32 cellular contexts compared by ENCODE assay signal in genomic region chr16:82041542-82041941, GRCh38. TPM values are rescaled to one million over a fixed set of nuclear protein-coding genes. Genes with fewer than 3 reads are reported as not detected.
"Had no signal": no experiment of that assay in that cellular context is flagged by ENCODE, and none has a peak within 500 bp of the region (broad histone marks: within the 10 kb centered on the region; RNA-seq: fewer than 3 reads in every experiment).

No MANE protein-coding gene starts in this region.

- H3K27me3 ChIP-seq: ascending aorta, esophagus muscularis mucosa, foreskin keratinocyte, gastrocnemius medialis had no signal

- DNase-seq: activated CD4-positive, alpha-beta memory T cell treated with anti-CD3 and anti-CD28 coated beads, Interleukin-2, amount 10 ng/mL, durations not matched to agents 7 days and 5 days; activated CD4-positive, alpha-beta T cell treated with anti-CD3 and anti-CD28 coated beads for 36 hours; activated CD4-positive, alpha-beta T cell treated with anti-CD3 and anti-CD28 coated beads, Interleukin-2, amount 10 ng/mL, durations not matched to agents 24 days and 14 days; activated CD4-positive, alpha-beta T cell treated with anti-CD3 and anti-CD28 coated beads, Interleukin-2, amount 50 U/mL, for 4 hours; activated CD4-positive, CD25-positive, alpha-beta regulatory T cell; activated CD4-positive, CD25-positive, alpha-beta regulatory T cell treated with anti-CD3 and anti-CD28 coated beads, Interleukin-2, amount 50 U/mL, for 72 hours; activated CD8-positive, alpha-beta memory T cell treated with anti-CD3 and anti-CD28 coated beads, Interleukin-2, amount 50 U/mL, for 48 hours; activated gamma-delta T cell; activated naive CD4-positive, alpha-beta T cell; activated naive CD4-positive, alpha-beta T cell treated with anti-CD3 and anti-CD28 coated beads, Interleukin-2, amount 10 ng/mL, durations not matched to agents 7 days and 5 days; activated naive CD8-positive, alpha-beta T cell treated with anti-CD3 and anti-CD28 coated beads, Interleukin-2, amount 10 ng/mL, durations not matched to agents 7 days and 5 days; activated T-cell treated with anti-CD3 and anti-CD28 coated beads for 4 hours; activated T-cell treated with anti-CD3 and anti-CD28 coated beads, Interleukin-2, amount 50 U/mL, for 24 hours; activated T-cell treated with anti-CD3 and anti-CD28 coated beads, Interleukin-2, amount 50 U/mL, for 72 hours; central memory CD4-positive, alpha-beta T cell; cerebellar nuclear complex; dorsolateral prefrontal cortex; effector CD4-positive, alpha-beta T cell; effector memory CD8-positive, alpha-beta T cell; erythroblast; foreskin keratinocyte; gastrocnemius medialis; T-helper 2 cell had no signal

- H3K27me3 Mint-ChIP-seq: brain had no signal

- H3K4me1 ChIP-seq: ascending aorta, breast epithelium, esophagus muscularis mucosa, gastrocnemius medialis had no signal

- H3K4me3 Mint-ChIP-seq: activated CD4-positive, alpha-beta memory T cell treated with anti-CD3 and anti-CD28 coated beads, Interleukin-2, amount 10 ng/mL, durations not matched to agents 7 days and 5 days; activated CD4-positive, alpha-beta T cell treated with anti-CD3 and anti-CD28 coated beads for 36 hours; activated CD4-positive, alpha-beta T cell treated with anti-CD3 and anti-CD28 coated beads, Interleukin-2, amount 10 ng/mL, durations not matched to agents 24 days and 14 days; activated naive CD4-positive, alpha-beta T cell treated with anti-CD3 and anti-CD28 coated beads, Interleukin-2, amount 10 ng/mL, durations not matched to agents 7 days and 5 days; activated naive CD8-positive, alpha-beta T cell treated with anti-CD3 and anti-CD28 coated beads, Interleukin-2, amount 10 ng/mL, durations not matched to agents 7 days and 5 days; activated T-cell treated with anti-CD3 and anti-CD28 coated beads, Interleukin-2, amount 50 U/mL, for 24 hours; activated T-cell treated with anti-CD3 and anti-CD28 coated beads, Interleukin-2, amount 50 U/mL, for 72 hours; dendritic cell treated with granulocyte-macrophage colony-stimulating factor and Interleukin-4, amounts not matched to agents 40 ng/mL and 50 ng/mL, for 4 days; effector memory CD8-positive, alpha-beta T cell had no signal

- H3K36me3 Mint-ChIP-seq: activated naive CD4-positive, alpha-beta T cell treated with anti-CD3 and anti-CD28 coated beads, Interleukin-2, amount 10 ng/mL, durations not matched to agents 7 days and 5 days; activated naive CD4-positive, alpha-beta T cell treated with anti-CD3 and anti-CD28 coated beads, Interleukin-2, amount 50 U/mL, for 72 hours; activated naive CD8-positive, alpha-beta T cell treated with anti-CD3 and anti-CD28 coated beads, Interleukin-2, amount 10 ng/mL, durations not matched to agents 7 days and 5 days; brain had no signal

- H3K36me3 ChIP-seq: ascending aorta, breast epithelium, cardiac muscle cell, esophagus muscularis mucosa, gastrocnemius medialis had no signal

- H3K9me3 ChIP-seq: ascending aorta, breast epithelium, esophagus muscularis mucosa, gastrocnemius medialis had no signal

- H3K4me3 ChIP-seq: ascending aorta, breast epithelium, cardiac muscle cell, coronary artery, dorsolateral prefrontal cortex, esophagus muscularis mucosa, gastrocnemius medialis had no signal

- H3K27ac Mint-ChIP-seq: activated CD4-positive, alpha-beta memory T cell treated with anti-CD3 and anti-CD28 coated beads, Interleukin-2, amount 10 ng/mL, durations not matched to agents 7 days and 5 days; activated CD4-positive, alpha-beta T cell treated with anti-CD3 and anti-CD28 coated beads for 36 hours; activated CD4-positive, alpha-beta T cell treated with anti-CD3 and anti-CD28 coated beads, Interleukin-2, amount 10 ng/mL, durations not matched to agents 24 days and 14 days; activated naive CD4-positive, alpha-beta T cell treated with anti-CD3 and anti-CD28 coated beads, Interleukin-2, amount 10 ng/mL, durations not matched to agents 7 days and 5 days; activated naive CD4-positive, alpha-beta T cell treated with anti-CD3 and anti-CD28 coated beads, Interleukin-2, amount 50 U/mL, for 72 hours; activated naive CD8-positive, alpha-beta T cell treated with anti-CD3 and anti-CD28 coated beads, Interleukin-2, amount 10 ng/mL, durations not matched to agents 7 days and 5 days; activated T-cell treated with anti-CD3 and anti-CD28 coated beads, Interleukin-2, amount 50 U/mL, for 24 hours; activated T-cell treated with anti-CD3 and anti-CD28 coated beads, Interleukin-2, amount 50 U/mL, for 72 hours; brain; dendritic cell treated with granulocyte-macrophage colony-stimulating factor and Interleukin-4, amounts not matched to agents 40 ng/mL and 50 ng/mL, for 4 days; effector memory CD8-positive, alpha-beta T cell had no signal

- H3K27ac ChIP-seq: ascending aorta, breast epithelium, cardiac muscle cell, coronary artery, dorsolateral prefrontal cortex, esophagus muscularis mucosa, foreskin keratinocyte, gastrocnemius medialis had no signal

- H3K9me3 Mint-ChIP-seq: activated CD4-positive, alpha-beta memory T cell treated with anti-CD3 and anti-CD28 coated beads, Interleukin-2, amount 10 ng/mL, durations not matched to agents 7 days and 5 days; activated CD4-positive, alpha-beta T cell treated with anti-CD3 and anti-CD28 coated beads, Interleukin-2, amount 10 ng/mL, durations not matched to agents 24 days and 14 days; activated naive CD4-positive, alpha-beta T cell treated with anti-CD3 and anti-CD28 coated beads, Interleukin-2, amount 10 ng/mL, durations not matched to agents 7 days and 5 days; activated naive CD4-positive, alpha-beta T cell treated with anti-CD3 and anti-CD28 coated beads, Interleukin-2, amount 50 U/mL, for 72 hours; activated naive CD8-positive, alpha-beta T cell treated with anti-CD3 and anti-CD28 coated beads, Interleukin-2, amount 10 ng/mL, durations not matched to agents 7 days and 5 days; activated T-cell treated with anti-CD3 and anti-CD28 coated beads, Interleukin-2, amount 50 U/mL, for 24 hours; activated T-cell treated with anti-CD3 and anti-CD28 coated beads, Interleukin-2, amount 50 U/mL, for 72 hours; dendritic cell treated with granulocyte-macrophage colony-stimulating factor and Interleukin-4, amounts not matched to agents 40 ng/mL and 50 ng/mL, for 4 days; effector memory CD8-positive, alpha-beta T cell had no signal

- H3K4me1 Mint-ChIP-seq: activated CD4-positive, alpha-beta memory T cell treated with anti-CD3 and anti-CD28 coated beads, Interleukin-2, amount 10 ng/mL, durations not matched to agents 7 days and 5 days; activated CD4-positive, alpha-beta T cell treated with anti-CD3 and anti-CD28 coated beads for 36 hours; activated CD4-positive, alpha-beta T cell treated with anti-CD3 and anti-CD28 coated beads, Interleukin-2, amount 10 ng/mL, durations not matched to agents 24 days and 14 days; activated naive CD4-positive, alpha-beta T cell treated with anti-CD3 and anti-CD28 coated beads, Interleukin-2, amount 10 ng/mL, durations not matched to agents 7 days and 5 days; activated naive CD8-positive, alpha-beta T cell treated with anti-CD3 and anti-CD28 coated beads, Interleukin-2, amount 10 ng/mL, durations not matched to agents 7 days and 5 days had no signal

RNA-seq across cellular contexts. Expression of gene HSD17B2, which starts 6.5 kb away (rescaled TPM):
- total RNA-seq: activated CD4-positive, alpha-beta memory T cell treated with anti-CD3 and anti-CD28 coated beads, Interleukin-2, amount 10 ng/mL, durations not matched to agents 7 days and 5 days; activated CD4-positive, alpha-beta T cell treated with anti-CD3 and anti-CD28 coated beads for 36 hours; activated CD4-positive, alpha-beta T cell treated with anti-CD3 and anti-CD28 coated beads, Interleukin-2, amount 10 ng/mL, durations not matched to agents 24 days and 14 days; activated naive CD4-positive, alpha-beta T cell treated with anti-CD3 and anti-CD28 coated beads, Interleukin-2, amount 50 U/mL, for 72 hours; activated naive CD8-positive, alpha-beta T cell treated with anti-CD3 and anti-CD28 coated beads, Interleukin-2, amount 10 ng/mL, durations not matched to agents 7 days and 5 days; activated T-cell treated with anti-CD3 and anti-CD28 coated beads, Interleukin-2, amount 50 U/mL, for 72 hours; ascending aorta; cardiac muscle cell; esophagus muscularis mucosa; T-helper 1 cell treated with Interleukin-12 subunit alpha and Interleukin-12 subunit beta and Interleukin-4 antibody, amounts not matched to agents 30 ng/mL and 1 ng/mL, for 36 hours had no signal
